ENCODE assay signal across 1 cellular context in genomic region chr6:29679962-29680361, GRCh38.
TF ChIP-seq lines count a peak whose summit lies in the region.

No MANE protein-coding gene starts in this region.

TF ChIP-seq in H1, 55 proteins besides CTCF, POLR2A, EP300 and RAD21:
- TF ChIP-seq BACH1 (IDR thresholded peaks at IDR 0.05; ENCODE audit: low read length) (no peak), CREB1 (IDR thresholded peaks at IDR 0.05) (no peak), E2F6 (IDR thresholded peaks at IDR 0.05) (no peak), GTF2F1 (IDR thresholded peaks at IDR 0.05; ENCODE audit: borderline replicate concordance, low read depth, low read length) (no peak), MAX (IDR thresholded peaks at IDR 0.05) (no peak)
